12 cellular contexts compared by ENCODE assay signal in genomic region chr12:109952873-109953272, GRCh38. TPM values are rescaled to one million over a fixed set of nuclear protein-coding genes. Genes with fewer than 3 reads are reported as not detected.
DNase-seq lines count a peak whose midpoint lies in the region; ATAC-seq and TF ChIP-seq lines count a peak whose summit lies in the region.
"Had no signal": no experiment of that assay in that cellular context is flagged by ENCODE, and none has a peak within 500 bp of the region (broad histone marks: within the 10 kb centered on the region; RNA-seq: fewer than 3 reads in every experiment).

No MANE protein-coding gene starts in this region.

- no peak overlapping the region for H2BK15ac ChIP-seq in neuronal stem cell (ENCODE audit: low read length)

- no peak for DNase-seq in activated naive CD4-positive, alpha-beta T cell treated with anti-CD3 and anti-CD28 coated beads, Interleukin-2, amount 10 ng/mL, durations not matched to agents 7 days and 5 days
- no peak for DNase-seq in activated T-helper 1 cell treated with anti-CD3 and anti-CD28 coated beads, Interleukin-12 subunit alpha, Interleukin-12 subunit beta, Interleukin-2, Interleukin-4 antibody, amounts not matched to agents 30 ng/mL and 10 ng/mL and 1 ng/mL, durations not matched to agents 14 hours and 24 hours and 36 hours (ENCODE audit: low spot score)
- DNase-seq in left ventricle myocardium inferior (peak; percentile 58), neuronal stem cell (ENCODE audit: low spot score) (no peak), nucleus accumbens (lab: John Stamatoyannopoulos, UW) (no peak), HUDEP-2 (lab: John Stamatoyannopoulos, UW; ENCODE audit: unreplicated experiment in 76 of 76) (no peak)
- DNase-seq: colonic mucosa, NCI-H1048, SJCRH30, stomach had no signal

- H2BK120ac ChIP-seq in neuronal stem cell (ENCODE audit: low read depth, low read length): no peak overlapping the region

- peaks cover 10% of the 10 kb centered on the region for H3K36me3 Mint-ChIP-seq in activated naive CD4-positive, alpha-beta T cell treated with anti-CD3 and anti-CD28 coated beads, Interleukin-2, amount 50 U/mL, for 24 hours
- peaks cover 74% of the 10 kb centered on the region for H3K36me3 Mint-ChIP-seq in activated naive CD4-positive, alpha-beta T cell treated with anti-CD3 and anti-CD28 coated beads, Interleukin-2, amount 10 ng/mL, durations not matched to agents 7 days and 5 days
- peaks cover 57% of the 10 kb centered on the region for H3K36me3 Mint-ChIP-seq in activated T-helper 1 cell treated with anti-CD3 and anti-CD28 coated beads, Interleukin-12 subunit alpha, Interleukin-12 subunit beta, Interleukin-2, Interleukin-4 antibody, amounts not matched to agents 30 ng/mL and 10 ng/mL and 1 ng/mL, durations not matched to agents 14 hours and 24 hours and 36 hours (ENCODE audit: low read depth)
- H3K36me3 Mint-ChIP-seq in stimulated activated memory B cell treated with anti-CD40 and anti-IgM and Interleukin-4, amounts not matched to agents 10 μg/mL and 1 μg/mL and 100 μg/mL, for 72 hours: peaks cover 58% of the 10 kb centered on the region

- H3K4me2 ChIP-seq in neuronal stem cell (ENCODE audit: insufficient read depth, low read length, poor library complexity, severe bottlenecking): no peak overlapping the region

- H2AK5ac ChIP-seq in neuronal stem cell (ENCODE audit: low read depth, low read length): no peak overlapping the region

- no peaks in the 10 kb centered on the region for H3K79me1 ChIP-seq in neuronal stem cell (ENCODE audit: low read depth, low read length)

- H3K4ac ChIP-seq in neuronal stem cell (ENCODE audit: low read length): no peak overlapping the region

- no peaks in the 10 kb centered on the region for H3K9me3 Mint-ChIP-seq in activated naive CD4-positive, alpha-beta T cell treated with anti-CD3 and anti-CD28 coated beads, Interleukin-2, amount 50 U/mL, for 24 hours
- no peaks in the 10 kb centered on the region for H3K9me3 Mint-ChIP-seq in activated naive CD4-positive, alpha-beta T cell treated with anti-CD3 and anti-CD28 coated beads, Interleukin-2, amount 10 ng/mL, durations not matched to agents 7 days and 5 days
- no peaks in the 10 kb centered on the region for H3K9me3 Mint-ChIP-seq in activated T-helper 1 cell treated with anti-CD3 and anti-CD28 coated beads, Interleukin-12 subunit alpha, Interleukin-12 subunit beta, Interleukin-2, Interleukin-4 antibody, amounts not matched to agents 30 ng/mL and 10 ng/mL and 1 ng/mL, durations not matched to agents 14 hours and 24 hours and 36 hours
- no peaks in the 10 kb centered on the region for H3K9me3 Mint-ChIP-seq in stimulated activated memory B cell treated with anti-CD40 and anti-IgM and Interleukin-4, amounts not matched to agents 10 μg/mL and 1 μg/mL and 100 μg/mL, for 72 hours

- no peak overlapping the region for H3K4me3 Mint-ChIP-seq in activated naive CD4-positive, alpha-beta T cell treated with anti-CD3 and anti-CD28 coated beads, Interleukin-2, amount 50 U/mL, for 24 hours
- H3K4me3 Mint-ChIP-seq in activated naive CD4-positive, alpha-beta T cell treated with anti-CD3 and anti-CD28 coated beads, Interleukin-2, amount 10 ng/mL, durations not matched to agents 7 days and 5 days: no peak overlapping the region
- no peak overlapping the region for H3K4me3 Mint-ChIP-seq in activated T-helper 1 cell treated with anti-CD3 and anti-CD28 coated beads, Interleukin-12 subunit alpha, Interleukin-12 subunit beta, Interleukin-2, Interleukin-4 antibody, amounts not matched to agents 30 ng/mL and 10 ng/mL and 1 ng/mL, durations not matched to agents 14 hours and 24 hours and 36 hours
- H3K4me3 Mint-ChIP-seq in stimulated activated memory B cell treated with anti-CD40 and anti-IgM and Interleukin-4, amounts not matched to agents 10 μg/mL and 1 μg/mL and 100 μg/mL, for 72 hours: no peak overlapping the region

- H3K9ac ChIP-seq in neuronal stem cell (ENCODE audit: low read depth, low read length, poor library complexity): no peak overlapping the region

- H3K27ac Mint-ChIP-seq in activated naive CD4-positive, alpha-beta T cell treated with anti-CD3 and anti-CD28 coated beads, Interleukin-2, amount 50 U/mL, for 24 hours: peak overlapping the region; percentile 3
- H3K27ac Mint-ChIP-seq in activated naive CD4-positive, alpha-beta T cell treated with anti-CD3 and anti-CD28 coated beads, Interleukin-2, amount 10 ng/mL, durations not matched to agents 7 days and 5 days: no peak overlapping the region
- H3K27ac Mint-ChIP-seq in activated T-helper 1 cell treated with anti-CD3 and anti-CD28 coated beads, Interleukin-12 subunit alpha, Interleukin-12 subunit beta, Interleukin-2, Interleukin-4 antibody, amounts not matched to agents 30 ng/mL and 10 ng/mL and 1 ng/mL, durations not matched to agents 14 hours and 24 hours and 36 hours: peak overlapping the region; percentile 38
- peak overlapping the region; percentile 77 for H3K27ac Mint-ChIP-seq in stimulated activated memory B cell treated with anti-CD40 and anti-IgM and Interleukin-4, amounts not matched to agents 10 μg/mL and 1 μg/mL and 100 μg/mL, for 72 hours

- H4K8ac ChIP-seq in neuronal stem cell (ENCODE audit: low read depth, low read length): no peak overlapping the region

- H3K23ac ChIP-seq in neuronal stem cell (ENCODE audit: low read depth, low read length, poor library complexity): no peak overlapping the region

- CTCF ChIA-PET in activated naive CD4-positive, alpha-beta T cell treated with anti-CD3 and anti-CD28 coated beads, Interleukin-2, amount 10 ng/mL, durations not matched to agents 7 days and 5 days (lab: Charles Lee): no interaction called here

- H3K4me3 ChIP-seq in left ventricle myocardium inferior (no peak overlapping the region), neuronal stem cell (ENCODE audit: low read length in 2 of 2) (no peak overlapping the region)
- H3K4me3 ChIP-seq: colonic mucosa, SJCRH30, stomach had no signal

- H3K9me3 ChIP-seq in left ventricle myocardium inferior (replicated peaks): no peaks in the 10 kb centered on the region
- no peaks in the 10 kb centered on the region for H3K9me3 ChIP-seq in neuronal stem cell (replicated peaks in 1 of 2; ENCODE audit: control insufficient read depth in 2 of 2, insufficient read depth in 1 of 2, low read depth in 1 of 2, low read length in 2 of 2)
- H3K9me3 ChIP-seq: colonic mucosa, SJCRH30, stomach had no signal

- WGBS in neuronal stem cell (ENCODE audit: extremely low coverage in 2 of 2, insufficient read length in 2 of 2, insufficient replicate concordance in 1 of 2), 2 donors: no CpG with 5 or more reads among the region's 8 CpGs

- no peak overlapping the region for H2BK12ac ChIP-seq in neuronal stem cell (ENCODE audit: low read length)

- H3K18ac ChIP-seq in neuronal stem cell (ENCODE audit: low read length): no peak overlapping the region

- H3K4me1 ChIP-seq in left ventricle myocardium inferior (peaks cover 62% of the 10 kb centered on the region), neuronal stem cell (ENCODE audit: control insufficient read depth in 2 of 2, insufficient read depth in 1 of 2, low read depth in 1 of 2, low read length in 2 of 2) (peaks cover 10 to 32% of the 10 kb centered on the region in 2 donors)

- no peaks in the 10 kb centered on the region for H3K27me3 Mint-ChIP-seq in activated naive CD4-positive, alpha-beta T cell treated with anti-CD3 and anti-CD28 coated beads, Interleukin-2, amount 50 U/mL, for 24 hours
- H3K27me3 Mint-ChIP-seq in activated naive CD4-positive, alpha-beta T cell treated with anti-CD3 and anti-CD28 coated beads, Interleukin-2, amount 10 ng/mL, durations not matched to agents 7 days and 5 days: no peaks in the 10 kb centered on the region
- no peaks in the 10 kb centered on the region for H3K27me3 Mint-ChIP-seq in activated T-helper 1 cell treated with anti-CD3 and anti-CD28 coated beads, Interleukin-12 subunit alpha, Interleukin-12 subunit beta, Interleukin-2, Interleukin-4 antibody, amounts not matched to agents 30 ng/mL and 10 ng/mL and 1 ng/mL, durations not matched to agents 14 hours and 24 hours and 36 hours (ENCODE audit: insufficient read depth)
- no peaks in the 10 kb centered on the region for H3K27me3 Mint-ChIP-seq in stimulated activated memory B cell treated with anti-CD40 and anti-IgM and Interleukin-4, amounts not matched to agents 10 μg/mL and 1 μg/mL and 100 μg/mL, for 72 hours

- H3K36me3 ChIP-seq in left ventricle myocardium inferior: peaks cover 83% of the 10 kb centered on the region
- peaks cover 14 to 63% of the 10 kb centered on the region in 2 donors for H3K36me3 ChIP-seq in neuronal stem cell (replicated peaks in 1 of 2; ENCODE audit: control insufficient read depth in 2 of 2, insufficient read depth in 2 of 2, low read length in 2 of 2)

- H3K27me3 ChIP-seq in left ventricle myocardium inferior (ENCODE audit: low read depth): no peaks in the 10 kb centered on the region
- no peaks in the 10 kb centered on the region for H3K27me3 ChIP-seq in neuronal stem cell (ENCODE audit: control insufficient read depth in 3 of 3, insufficient read depth in 3 of 3, low read depth in 1 of 3, low read length in 3 of 3)
- H3K27me3 ChIP-seq: colonic mucosa, SJCRH30, stomach had no signal

- H3K27ac ChIP-seq in left ventricle myocardium inferior (replicated peaks) (peak overlapping the region; percentile 86), neuronal stem cell (replicated peaks; ENCODE audit: low read length) (no peak overlapping the region)
- H3K27ac ChIP-seq: colonic mucosa had no signal

- H3K4me1 Mint-ChIP-seq in activated naive CD4-positive, alpha-beta T cell treated with anti-CD3 and anti-CD28 coated beads, Interleukin-2, amount 50 U/mL, for 24 hours: peaks cover 8% of the 10 kb centered on the region
- H3K4me1 Mint-ChIP-seq in activated naive CD4-positive, alpha-beta T cell treated with anti-CD3 and anti-CD28 coated beads, Interleukin-2, amount 10 ng/mL, durations not matched to agents 7 days and 5 days: peaks cover 12% of the 10 kb centered on the region
- peaks cover 24% of the 10 kb centered on the region for H3K4me1 Mint-ChIP-seq in activated T-helper 1 cell treated with anti-CD3 and anti-CD28 coated beads, Interleukin-12 subunit alpha, Interleukin-12 subunit beta, Interleukin-2, Interleukin-4 antibody, amounts not matched to agents 30 ng/mL and 10 ng/mL and 1 ng/mL, durations not matched to agents 14 hours and 24 hours and 36 hours (ENCODE audit: low read depth)
- H3K4me1 Mint-ChIP-seq in stimulated activated memory B cell treated with anti-CD40 and anti-IgM and Interleukin-4, amounts not matched to agents 10 μg/mL and 1 μg/mL and 100 μg/mL, for 72 hours: peaks cover 28% of the 10 kb centered on the region

- TF ChIP-seq CTCF in left ventricle myocardium inferior (IDR thresholded peaks at IDR 0.05; ENCODE audit: borderline replicate concordance): no peak

- ATAC-seq in stimulated activated memory B cell treated with anti-CD40 and anti-IgM and Interleukin-4, amounts not matched to agents 10 μg/mL and 1 μg/mL and 100 μg/mL, for 72 hours: peak; percentile 18

- no peak overlapping the region for H4K91ac ChIP-seq in neuronal stem cell (ENCODE audit: low read depth, low read length, poor library complexity)

- no peak overlapping the region for H2AFZ ChIP-seq in neuronal stem cell (ENCODE audit: low read length)

- H3K14ac ChIP-seq in neuronal stem cell (ENCODE audit: low read length): no peak overlapping the region

- intact Hi-C loops in activated T-helper 1 cell treated with anti-CD3 and anti-CD28 coated beads, Interleukin-12 subunit alpha, Interleukin-12 subunit beta, Interleukin-2, Interleukin-4 antibody, amounts not matched to agents 30 ng/mL and 10 ng/mL and 1 ng/mL, durations not matched to agents 14 hours and 24 hours and 36 hours (cut with micrococcal nuclease): no loop called here
- intact Hi-C loops in left ventricle myocardium inferior (cut with micrococcal nuclease): no loop called here

- no peak overlapping the region for H2BK5ac ChIP-seq in neuronal stem cell (ENCODE audit: low read length)

RNA-seq across cellular contexts. Expression of gene GIT2, which starts 43.3 kb away (rescaled TPM):
- total RNA-seq in activated T-helper 1 cell treated with anti-CD3 and anti-CD28 coated beads, Interleukin-12 subunit alpha, Interleukin-12 subunit beta, Interleukin-2, Interleukin-4 antibody, amounts not matched to agents 30 ng/mL and 10 ng/mL and 1 ng/mL, durations not matched to agents 14 hours and 24 hours and 36 hours: 86.2 and 87.5 TPM in 2 replicates
- 50.5 TPM for total RNA-seq in left ventricle myocardium inferior
- polyA plus RNA-seq in neuronal stem cell (2013, experiment 1 of 2): 13.3 TPM
- polyA plus RNA-seq in neuronal stem cell (2013, experiment 2 of 2): 13.8 TPM

RNA-seq across cellular contexts. Expression of gene ANKRD13A, which starts 46.4 kb away (rescaled TPM):
- total RNA-seq in activated T-helper 1 cell treated with anti-CD3 and anti-CD28 coated beads, Interleukin-12 subunit alpha, Interleukin-12 subunit beta, Interleukin-2, Interleukin-4 antibody, amounts not matched to agents 30 ng/mL and 10 ng/mL and 1 ng/mL, durations not matched to agents 14 hours and 24 hours and 36 hours: 60.4 and 62.4 TPM in 2 replicates
- total RNA-seq in left ventricle myocardium inferior: 20.0 TPM
- polyA plus RNA-seq in neuronal stem cell (2013, experiment 1 of 2): 12.9 TPM
- polyA plus RNA-seq in neuronal stem cell (2013, experiment 2 of 2): 13.6 TPM

RNA-seq across cellular contexts. Expression of gene TCHP, which starts 52.8 kb away (rescaled TPM):
- total RNA-seq in activated T-helper 1 cell treated with anti-CD3 and anti-CD28 coated beads, Interleukin-12 subunit alpha, Interleukin-12 subunit beta, Interleukin-2, Interleukin-4 antibody, amounts not matched to agents 30 ng/mL and 10 ng/mL and 1 ng/mL, durations not matched to agents 14 hours and 24 hours and 36 hours: 30.4 and 31.1 TPM in 2 replicates
- total RNA-seq in left ventricle myocardium inferior: 10.4 TPM
- 17.3 TPM for polyA plus RNA-seq in neuronal stem cell (2013, experiment 1 of 2)
- 17.6 TPM for polyA plus RNA-seq in neuronal stem cell (2013, experiment 2 of 2)
